ENCODE assay signal across 11 cellular contexts in genomic region chrX:50920132-50920531, GRCh38. TPM values are rescaled to one million over a fixed set of nuclear protein-coding genes. Genes with fewer than 3 reads are reported as not detected.
DNase-seq lines count a peak whose midpoint lies in the region; ATAC-seq and TF ChIP-seq lines count a peak whose summit lies in the region.
"Had no signal": no experiment of that assay in that cellular context is flagged by ENCODE, and none has a peak within 500 bp of the region (broad histone marks: within the 10 kb centered on the region; RNA-seq: fewer than 3 reads in every experiment).

No MANE protein-coding gene starts in this region.

- H3K4me3 ChIP-seq in HEK293 (ENCODE audit: low read depth, low read length) (no peak overlapping the region), body of pancreas (no peak overlapping the region)
- no peak overlapping the region for H3K4me3 ChIP-seq in CD8-positive, alpha-beta memory T cell (ENCODE audit: low read length)

- H3K9me3 ChIP-seq in HEK293 (ENCODE audit: control insufficient read depth, insufficient read depth, low read depth, low read length) = no peaks in the 10 kb centered on the region
- H3K9me3 ChIP-seq in body of pancreas = no peaks in the 10 kb centered on the region
- no peaks in the 10 kb centered on the region for H3K9me3 ChIP-seq in CD8-positive, alpha-beta memory T cell (ENCODE audit: low read length)

- ATAC-seq in body of pancreas (no peak), GM21825 (IDR thresholded peaks at IDR 0.05; ENCODE audit: unreplicated experiment) (no peak), HG03520 (IDR thresholded peaks at IDR 0.05; ENCODE audit: unreplicated experiment) (no peak)

- intact Hi-C loops in body of pancreas (cut with DNase I) = no loop called here
- intact Hi-C loops in posterior cingulate gyrus (cut with DNase I) = no loop called here

- H3K4me3 Mint-ChIP-seq in CD8-positive, alpha-beta memory T cell = no peak overlapping the region

- H3K36me3 Mint-ChIP-seq in CD8-positive, alpha-beta memory T cell = no peaks in the 10 kb centered on the region

- DNase-seq in body of pancreas (no peak), kidney glomerular epithelial cell (lab: John Stamatoyannopoulos, UW) (peak; percentile 0), posterior cingulate gyrus (no peak)
- DNase-seq in CD8-positive, alpha-beta memory T cell = no peak
- DNase-seq: NCI-H1048; stimulated activated CD8-positive, alpha-beta memory T cell treated with anti-CD3 and anti-CD28 coated beads, Interleukin-4, amount 100 ng/mL, for 48 hours had no signal

- H3K4me1 ChIP-seq in HEK293 (ENCODE audit: control insufficient read depth, insufficient read depth, low read length) (no peaks in the 10 kb centered on the region), body of pancreas (no peaks in the 10 kb centered on the region)
- H3K4me1 ChIP-seq in CD8-positive, alpha-beta memory T cell (ENCODE audit: insufficient read depth, low read length) = no peaks in the 10 kb centered on the region

- no peaks in the 10 kb centered on the region for H3K9me3 Mint-ChIP-seq in CD8-positive, alpha-beta memory T cell
- H3K9me3 Mint-ChIP-seq: activated T-helper 2 cell treated with anti-CD3 and anti-CD28 coated beads, Interferon-gamma antibody, Interleukin-2, Interleukin-4, amounts not matched to agents 10 μg/mL and 5 μg/mL and 100 μg/mL, durations not matched to agents 14 hours and 24 hours and 36 hours had no signal

- no peak for TF ChIP-seq POLR2A in body of pancreas (IDR thresholded peaks at IDR 0.05)

- CTCF ChIA-PET in HEK293 (lab: Yijun Ruan, JAX) = interaction anchor here (0.6 to 6.8 kb wide), 8 partner anchors 13 to 1405 kb away, joined by 3 to 73 read pairs (median 4); no protein-coding TSS in a partner anchor
- CTCF ChIA-PET in CD8-positive, alpha-beta memory T cell (lab: Charles Lee) = no interaction called here

- H3K27ac Mint-ChIP-seq in CD8-positive, alpha-beta memory T cell = no peak overlapping the region
- H3K27ac Mint-ChIP-seq: activated T-helper 2 cell treated with anti-CD3 and anti-CD28 coated beads, Interferon-gamma antibody, Interleukin-2, Interleukin-4, amounts not matched to agents 10 μg/mL and 5 μg/mL and 100 μg/mL, durations not matched to agents 14 hours and 24 hours and 36 hours had no signal

- POLR2A ChIA-PET in HEK293 (lab: Yijun Ruan, JAX) = no interaction called here
- POLR2A ChIA-PET in CD8-positive, alpha-beta memory T cell (lab: Charles Lee) = no interaction called here

- H3K27me3 Mint-ChIP-seq in CD8-positive, alpha-beta memory T cell = peaks cover 0 to 7% of the 10 kb centered on the region in 2 donors

- H3K27ac ChIP-seq in 22Rv1 (no peak overlapping the region), HEK293 (ENCODE audit: extremely low read depth, low read depth, low read length) (no peak overlapping the region), body of pancreas (no peak overlapping the region)
- H3K27ac ChIP-seq in CD8-positive, alpha-beta memory T cell (ENCODE audit: low read depth, low read length) = no peak overlapping the region

- no peaks in the 10 kb centered on the region for H3K4me1 Mint-ChIP-seq in CD8-positive, alpha-beta memory T cell

- H3K27me3 ChIP-seq in body of pancreas = no peaks in the 10 kb centered on the region
- H3K27me3 ChIP-seq in CD8-positive, alpha-beta memory T cell (ENCODE audit: insufficient read depth, low read length, poor library complexity, severe bottlenecking) = no peaks in the 10 kb centered on the region

- no peaks in the 10 kb centered on the region for H3K36me3 ChIP-seq in HEK293 (ENCODE audit: control insufficient read depth in 2 of 2, insufficient read depth in 1 of 2, low read length in 2 of 2)
- no peaks in the 10 kb centered on the region for H3K36me3 ChIP-seq in body of pancreas (replicated peaks in 1 of 2; ENCODE audit: insufficient read depth in 1 of 2, low read depth in 2 of 2)
- no peaks in the 10 kb centered on the region for H3K36me3 ChIP-seq in CD8-positive, alpha-beta memory T cell (ENCODE audit: insufficient read depth, low read length)

- peak; percentile 50 for TF ChIP-seq CTCF in 22Rv1 (IDR thresholded peaks at IDR 0.05)
- TF ChIP-seq CTCF in HEK293 (tag by site-specific recombination; IDR thresholded peaks at IDR 0.05) = no peak
- peak in 4 of 7 experiments; percentile 24 to 47 (median 32) for TF ChIP-seq CTCF in body of pancreas (IDR thresholded peaks at IDR 0.05)

TF ChIP-seq in HEK293, 187 proteins besides CTCF, POLR2A, EP300 and RAD21:
- TF ChIP-seq ZNF596 (tag by site-specific recombination; IDR thresholded peaks at IDR 0.05) = no peak
- peak; percentile 13 for TF ChIP-seq ZNF654 (tag by site-specific recombination; IDR thresholded peaks at IDR 0.05; ENCODE audit: low read depth)

RNA-seq across cellular contexts. Expression of gene BMP15, which starts 9.6 kb away (rescaled TPM):
- total RNA-seq in body of pancreas = not detected
- total RNA-seq in CD8-positive, alpha-beta memory T cell = not detected
- polyA plus RNA-seq in CD8-positive, alpha-beta memory T cell = not detected
- total RNA-seq: activated T-helper 2 cell treated with anti-CD3 and anti-CD28 coated beads, Interferon-gamma antibody, Interleukin-2, Interleukin-4, amounts not matched to agents 10 μg/mL and 5 μg/mL and 100 μg/mL, durations not matched to agents 14 hours and 24 hours and 36 hours had no signal
